ENCODE assay signal across 7 cellular contexts in genomic region chr17:30726734-30727133, GRCh38.
DNase-seq lines count a peak whose midpoint lies in the region; ATAC-seq and TF ChIP-seq lines count a peak whose summit lies in the region.
"Not testable (repeated sequence)": the region's sequence is repeated elsewhere in the genome, so short reads cannot be mapped to it uniquely, and the experiment has no call there.

No MANE protein-coding gene starts in this region.

- not testable (repeated sequence) for TF ChIP-seq CTCF in WERI-Rb-1 (IDR thresholded peaks at IDR 0.05; ENCODE audit: low read depth, low read length); endodermal cell (conservative IDR thresholded peaks at IDR 0.05)

- ATAC-seq in activated naive CD8-positive, alpha-beta T cell treated with anti-CD3 and anti-CD28 coated beads, Interleukin-2, amount 10 ng/mL, durations not matched to agents 7 days and 5 days (ENCODE audit: low read depth); sciatic nerve: not testable (repeated sequence)

- H3K27me3 Mint-ChIP-seq in activated naive CD8-positive, alpha-beta T cell treated with anti-CD3 and anti-CD28 coated beads, Interleukin-2, amount 10 ng/mL, durations not matched to agents 7 days and 5 days; endodermal cell (ENCODE audit: insufficient read depth): not testable (repeated sequence)

- 94 to 98% methylated on average over 9 to 12 of the region's 12 CpGs for WGBS in endodermal cell (ENCODE audit: insufficient coverage in 1 of 2, insufficient read length in 1 of 2), 2 experiments

- not testable (repeated sequence) for H3K36me3 Mint-ChIP-seq in activated naive CD8-positive, alpha-beta T cell treated with anti-CD3 and anti-CD28 coated beads, Interleukin-2, amount 10 ng/mL, durations not matched to agents 7 days and 5 days
- H3K36me3 Mint-ChIP-seq in endodermal cell (ENCODE audit: low read depth): peaks cover 14% of the 10 kb centered on the region

- H3K36me3 ChIP-seq in WERI-Rb-1; endodermal cell (ENCODE audit: control insufficient read depth, insufficient read depth, low read length): not testable (repeated sequence)

- H3K27ac ChIP-seq in WERI-Rb-1; endodermal cell (ENCODE audit: low read depth, low read length): not testable (repeated sequence)

- peak; percentile 1 for DNase-seq in WERI-Rb-1
- peak; percentile 9 for DNase-seq in activated CD8-positive, alpha-beta memory T cell treated with anti-CD3 and anti-CD28 coated beads for 24 hours
- DNase-seq in activated naive CD8-positive, alpha-beta T cell treated with anti-CD3 and anti-CD28 coated beads, Interleukin-2, amount 10 ng/mL, durations not matched to agents 7 days and 5 days: peak; percentile 9
- DNase-seq in endodermal cell: peak; percentile 13
- DNase-seq in islet precursor cell: peak; percentile 39
- peak; percentile 49 for DNase-seq in mesenteric fat pad (ENCODE audit: low spot score)
- peak; percentile 42 for DNase-seq in sciatic nerve (ENCODE audit: low spot score)

- POLR2A ChIA-PET in activated naive CD8-positive, alpha-beta T cell treated with anti-CD3 and anti-CD28 coated beads, Interleukin-2, amount 10 ng/mL, durations not matched to agents 7 days and 5 days (lab: Charles Lee): not testable (repeated sequence)

- not testable (repeated sequence) for H3K9me3 ChIP-seq in WERI-Rb-1 (ENCODE audit: severe bottlenecking); endodermal cell (ENCODE audit: control insufficient read depth, low read length)

- H3K27me3 ChIP-seq in WERI-Rb-1 (ENCODE audit: insufficient read depth, low read depth, severe bottlenecking); endodermal cell (ENCODE audit: control insufficient read depth, insufficient read depth, low read length, poor library complexity, severe bottlenecking): not testable (repeated sequence)

- H3K4me3 ChIP-seq in WERI-Rb-1 (ENCODE audit: low read depth, low read length); endodermal cell (ENCODE audit: low read length): not testable (repeated sequence)

- intact Hi-C loops in sciatic nerve (cut with DNase I): not testable (repeated sequence)

- not testable (repeated sequence) for H3K9ac ChIP-seq in endodermal cell (ENCODE audit: extremely low read depth, low read length, poor library complexity, severe bottlenecking)

- not testable (repeated sequence) for H3K9me3 Mint-ChIP-seq in activated naive CD8-positive, alpha-beta T cell treated with anti-CD3 and anti-CD28 coated beads, Interleukin-2, amount 10 ng/mL, durations not matched to agents 7 days and 5 days; endodermal cell

- H3K4me1 Mint-ChIP-seq in activated naive CD8-positive, alpha-beta T cell treated with anti-CD3 and anti-CD28 coated beads, Interleukin-2, amount 10 ng/mL, durations not matched to agents 7 days and 5 days; endodermal cell: not testable (repeated sequence)

- not testable (repeated sequence) for H3K4me3 Mint-ChIP-seq in activated naive CD8-positive, alpha-beta T cell treated with anti-CD3 and anti-CD28 coated beads, Interleukin-2, amount 10 ng/mL, durations not matched to agents 7 days and 5 days; endodermal cell

- not testable (repeated sequence) for H3K4me1 ChIP-seq in endodermal cell (ENCODE audit: control insufficient read depth, insufficient read depth, low read length)

- not testable (repeated sequence) for H3K27ac Mint-ChIP-seq in activated naive CD8-positive, alpha-beta T cell treated with anti-CD3 and anti-CD28 coated beads, Interleukin-2, amount 10 ng/mL, durations not matched to agents 7 days and 5 days; endodermal cell
